In the genomic region with DNA sequence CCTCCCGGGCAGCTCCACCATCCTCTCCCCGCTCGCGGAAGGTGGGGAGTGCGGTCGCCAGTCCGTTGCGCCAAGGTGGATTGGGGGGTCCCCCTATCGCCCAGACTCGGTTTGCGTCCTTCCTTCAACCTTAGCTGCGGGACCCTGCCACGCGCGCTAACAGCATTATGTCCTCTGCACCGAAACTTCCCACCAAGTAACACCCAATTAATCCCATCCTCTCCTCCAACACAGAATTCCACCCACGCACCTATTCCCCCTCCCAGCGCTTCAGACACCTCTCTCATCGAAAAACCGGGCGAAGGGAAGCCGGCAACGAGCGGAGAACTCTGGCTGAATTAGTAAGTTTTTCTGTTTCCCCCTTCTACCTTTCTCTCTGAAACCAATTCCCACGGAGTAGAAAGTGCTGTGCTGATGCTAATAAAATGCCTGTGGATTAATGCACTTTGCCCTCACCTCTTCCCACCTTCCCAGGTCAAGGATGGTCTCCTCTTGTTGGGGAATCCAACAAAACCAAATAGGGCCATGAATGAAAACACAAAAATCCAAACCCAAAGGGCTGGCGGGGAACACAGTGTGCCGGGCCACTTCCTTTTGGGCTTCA, we compare ENCODE assay signal across 8 cellular contexts. TPM values are rescaled to one million over a fixed set of nuclear protein-coding genes. Genes with fewer than 3 reads are reported as not detected.
DNase-seq lines count a peak whose midpoint lies in the region; ATAC-seq and TF ChIP-seq lines count a peak whose summit lies in the region.

No MANE protein-coding gene starts in this region.

- peak overlapping the region; percentile 21 for H3K27ac Mint-ChIP-seq in activated naive CD8-positive, alpha-beta T cell treated with anti-CD3 and anti-CD28 coated beads, Interleukin-2, amount 10 ng/mL, durations not matched to agents 7 days and 5 days
- peak overlapping the region; percentile 99 for H3K27ac Mint-ChIP-seq in mesothelial cell of epicardium

- no peaks in the 10 kb centered on the region for H3K9me3 Mint-ChIP-seq in activated naive CD8-positive, alpha-beta T cell treated with anti-CD3 and anti-CD28 coated beads, Interleukin-2, amount 10 ng/mL, durations not matched to agents 7 days and 5 days
- H3K9me3 Mint-ChIP-seq in mesothelial cell of epicardium: no peaks in the 10 kb centered on the region

- H3K27ac ChIP-seq in left ventricle myocardium inferior (replicated peaks): no peak overlapping the region

- H3K9me3 ChIP-seq in left ventricle myocardium inferior (replicated peaks): no peaks in the 10 kb centered on the region

- H3K27me3 ChIP-seq in left ventricle myocardium inferior (ENCODE audit: low read depth): peaks cover 100% of the 10 kb centered on the region

- H3K36me3 Mint-ChIP-seq in activated naive CD8-positive, alpha-beta T cell treated with anti-CD3 and anti-CD28 coated beads, Interleukin-2, amount 10 ng/mL, durations not matched to agents 7 days and 5 days: no peaks in the 10 kb centered on the region
- peaks cover 13% of the 10 kb centered on the region for H3K36me3 Mint-ChIP-seq in mesothelial cell of epicardium

- peaks cover 62% of the 10 kb centered on the region for H3K4me1 ChIP-seq in left ventricle myocardium inferior

- no peak for ATAC-seq in left ventricle myocardium superior
- ATAC-seq in activated naive CD8-positive, alpha-beta T cell treated with anti-CD3 and anti-CD28 coated beads, Interleukin-2, amount 10 ng/mL, durations not matched to agents 7 days and 5 days (ENCODE audit: low read depth): no peak
- no peak for ATAC-seq in GM21576 (IDR thresholded peaks at IDR 0.05; ENCODE audit: unreplicated experiment)
- ATAC-seq in HG02571 (IDR thresholded peaks at IDR 0.05; ENCODE audit: unreplicated experiment): no peak
- ATAC-seq in GM19351 (IDR thresholded peaks at IDR 0.05; ENCODE audit: unreplicated experiment): no peak

- no peak for TF ChIP-seq CTCF in left ventricle myocardium inferior (IDR thresholded peaks at IDR 0.05; ENCODE audit: borderline replicate concordance)
- TF ChIP-seq CTCF in mesothelial cell of epicardium (IDR thresholded peaks at IDR 0.05; ENCODE audit: unreplicated experiment): no peak

- POLR2A ChIA-PET in activated naive CD8-positive, alpha-beta T cell treated with anti-CD3 and anti-CD28 coated beads, Interleukin-2, amount 10 ng/mL, durations not matched to agents 7 days and 5 days (lab: Charles Lee): no interaction called here

- H3K4me3 Mint-ChIP-seq in activated naive CD8-positive, alpha-beta T cell treated with anti-CD3 and anti-CD28 coated beads, Interleukin-2, amount 10 ng/mL, durations not matched to agents 7 days and 5 days: peak overlapping the region; percentile 73
- H3K4me3 Mint-ChIP-seq in mesothelial cell of epicardium: peak overlapping the region; percentile 87

- DNase-seq in left ventricle myocardium inferior (peak; percentile 12), left ventricle myocardium superior (no peak), mesothelial cell of epicardium (ENCODE audit: low spot score in 2 of 2, unreplicated experiment in 2 of 2) (peak in 1 of 2 experiments; percentile 57), GM19238 (ENCODE audit: insufficient read length, low spot score) (no peak)
- no peak for DNase-seq in activated naive CD8-positive, alpha-beta T cell treated with anti-CD3 and anti-CD28 coated beads, Interleukin-2, amount 10 ng/mL, durations not matched to agents 7 days and 5 days

- peaks cover 92% of the 10 kb centered on the region for H3K27me3 Mint-ChIP-seq in activated naive CD8-positive, alpha-beta T cell treated with anti-CD3 and anti-CD28 coated beads, Interleukin-2, amount 10 ng/mL, durations not matched to agents 7 days and 5 days
- peaks cover 46% of the 10 kb centered on the region for H3K27me3 Mint-ChIP-seq in mesothelial cell of epicardium (ENCODE audit: low read depth)

- peaks cover 27% of the 10 kb centered on the region for H3K4me1 Mint-ChIP-seq in activated naive CD8-positive, alpha-beta T cell treated with anti-CD3 and anti-CD28 coated beads, Interleukin-2, amount 10 ng/mL, durations not matched to agents 7 days and 5 days
- peaks cover 70% of the 10 kb centered on the region for H3K4me1 Mint-ChIP-seq in mesothelial cell of epicardium

- H3K4me3 ChIP-seq in left ventricle myocardium inferior: peak overlapping the region; percentile 55

- H3K36me3 ChIP-seq in left ventricle myocardium inferior: no peaks in the 10 kb centered on the region

- intact Hi-C loops in left ventricle myocardium inferior (cut with micrococcal nuclease): no loop called here
- intact Hi-C loops in left ventricle myocardium superior (cut with micrococcal nuclease): no loop called here

RNA-seq across cellular contexts. Expression of a gene that starts 0.9 kb away (rescaled TPM):
- not detected for total RNA-seq in left ventricle myocardium inferior
- total RNA-seq in left ventricle myocardium superior: 0.72 TPM
- not detected for total RNA-seq in activated naive CD8-positive, alpha-beta T cell treated with anti-CD3 and anti-CD28 coated beads, Interleukin-2, amount 10 ng/mL, durations not matched to agents 7 days and 5 days
- total RNA-seq in mesothelial cell of epicardium: 197 to 209 TPM (median 201 TPM) in 3 replicates

RNA-seq across cellular contexts. Expression of a gene that starts 3.9 kb away (rescaled TPM):
- total RNA-seq in left ventricle myocardium inferior (not detected), left ventricle myocardium superior (not detected), mesothelial cell of epicardium (43.7 to 45.6 TPM (median 44.4 TPM) in 3 replicates)
- total RNA-seq in activated naive CD8-positive, alpha-beta T cell treated with anti-CD3 and anti-CD28 coated beads, Interleukin-2, amount 10 ng/mL, durations not matched to agents 7 days and 5 days: not detected

RNA-seq across cellular contexts. Expression of a gene that starts 5.0 kb away (rescaled TPM):
- total RNA-seq in left ventricle myocardium inferior (0.36 TPM), left ventricle myocardium superior (not detected), mesothelial cell of epicardium (17.4 to 18.9 TPM (median 17.9 TPM) in 3 replicates)
- total RNA-seq in activated naive CD8-positive, alpha-beta T cell treated with anti-CD3 and anti-CD28 coated beads, Interleukin-2, amount 10 ng/mL, durations not matched to agents 7 days and 5 days: not detected

RNA-seq across cellular contexts. Expression of a gene that starts 8.0 kb away (rescaled TPM):
- total RNA-seq in left ventricle myocardium inferior (not detected), left ventricle myocardium superior (not detected), mesothelial cell of epicardium (128 to 133 TPM (median 133 TPM) in 3 replicates)
- not detected for total RNA-seq in activated naive CD8-positive, alpha-beta T cell treated with anti-CD3 and anti-CD28 coated beads, Interleukin-2, amount 10 ng/mL, durations not matched to agents 7 days and 5 days

RNA-seq across cellular contexts. Expression of a gene that starts 13.9 kb away (rescaled TPM):
- total RNA-seq in left ventricle myocardium inferior: not detected
- total RNA-seq in left ventricle myocardium superior: not detected
- total RNA-seq in activated naive CD8-positive, alpha-beta T cell treated with anti-CD3 and anti-CD28 coated beads, Interleukin-2, amount 10 ng/mL, durations not matched to agents 7 days and 5 days: not detected
- 10.8 to 14.5 TPM (median 13.2 TPM) in 3 replicates for total RNA-seq in mesothelial cell of epicardium

Comparison
In these comparisons a context has a peak if more than half of its experiments do, and no peak if none do; other contexts are left out.
1. RNA of a gene that starts 0.9 kb away (total RNA-seq): 197 to 209 TPM in mesothelial cell of epicardium; 0.72 TPM in left ventricle myocardium superior (single experiment), not detected in activated naive CD8-positive, alpha-beta T cell treated with anti-CD3 and anti-CD28 coated beads, Interleukin-2, amount 10 ng/mL, durations not matched to agents 7 days and 5 days and not detected in left ventricle myocardium inferior (single experiment); every median in the first group is over 100 times any median in the second.
2. RNA of a gene that starts 3.9 kb away (total RNA-seq): 43.7 to 45.6 TPM in mesothelial cell of epicardium; not detected in activated naive CD8-positive, alpha-beta T cell treated with anti-CD3 and anti-CD28 coated beads, Interleukin-2, amount 10 ng/mL, durations not matched to agents 7 days and 5 days, not detected in left ventricle myocardium inferior (single experiment) and not detected in left ventricle myocardium superior (single experiment); every median in the first group is over 10 times any median in the second.
3. RNA of a gene that starts 5.0 kb away (total RNA-seq): 17.4 to 18.9 TPM in mesothelial cell of epicardium; 0.36 TPM in left ventricle myocardium inferior (single experiment), not detected in left ventricle myocardium superior (single experiment) and not detected in activated naive CD8-positive, alpha-beta T cell treated with anti-CD3 and anti-CD28 coated beads, Interleukin-2, amount 10 ng/mL, durations not matched to agents 7 days and 5 days; every median in the first group is over 10 times any median in the second.